In the genomic region with DNA sequence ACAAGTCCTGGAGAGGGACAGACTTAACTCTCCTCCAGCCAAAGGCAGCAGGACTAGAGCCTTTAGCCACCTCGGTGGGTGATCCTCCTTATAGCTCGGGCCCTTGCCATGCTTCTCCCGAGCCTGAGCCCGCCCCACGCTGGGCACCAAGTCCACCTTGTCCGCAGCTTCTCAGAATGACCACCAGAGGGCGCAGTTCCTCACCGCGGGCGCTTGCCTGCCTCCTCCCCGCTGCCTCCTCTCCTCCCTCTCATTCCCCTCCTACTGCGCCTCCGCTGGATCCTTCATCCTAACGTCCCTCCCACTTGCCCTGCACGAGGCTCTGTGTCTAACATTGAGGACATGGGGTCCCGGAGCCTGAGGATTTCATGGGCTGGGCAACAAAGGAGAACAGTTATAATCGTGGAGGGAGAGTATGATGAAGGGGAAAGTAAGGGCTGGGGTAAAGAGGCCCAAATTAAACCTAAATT, we compare ENCODE assay signal across 1 cellular context.
TF ChIP-seq lines count a peak whose summit lies in the region.

No MANE protein-coding gene starts in this region.

TF ChIP-seq in HepG2, 621 proteins besides CTCF, POLR2A, EP300 and RAD21 (continued from another document and continues in another):
- TF ChIP-seq, protein P1, sequence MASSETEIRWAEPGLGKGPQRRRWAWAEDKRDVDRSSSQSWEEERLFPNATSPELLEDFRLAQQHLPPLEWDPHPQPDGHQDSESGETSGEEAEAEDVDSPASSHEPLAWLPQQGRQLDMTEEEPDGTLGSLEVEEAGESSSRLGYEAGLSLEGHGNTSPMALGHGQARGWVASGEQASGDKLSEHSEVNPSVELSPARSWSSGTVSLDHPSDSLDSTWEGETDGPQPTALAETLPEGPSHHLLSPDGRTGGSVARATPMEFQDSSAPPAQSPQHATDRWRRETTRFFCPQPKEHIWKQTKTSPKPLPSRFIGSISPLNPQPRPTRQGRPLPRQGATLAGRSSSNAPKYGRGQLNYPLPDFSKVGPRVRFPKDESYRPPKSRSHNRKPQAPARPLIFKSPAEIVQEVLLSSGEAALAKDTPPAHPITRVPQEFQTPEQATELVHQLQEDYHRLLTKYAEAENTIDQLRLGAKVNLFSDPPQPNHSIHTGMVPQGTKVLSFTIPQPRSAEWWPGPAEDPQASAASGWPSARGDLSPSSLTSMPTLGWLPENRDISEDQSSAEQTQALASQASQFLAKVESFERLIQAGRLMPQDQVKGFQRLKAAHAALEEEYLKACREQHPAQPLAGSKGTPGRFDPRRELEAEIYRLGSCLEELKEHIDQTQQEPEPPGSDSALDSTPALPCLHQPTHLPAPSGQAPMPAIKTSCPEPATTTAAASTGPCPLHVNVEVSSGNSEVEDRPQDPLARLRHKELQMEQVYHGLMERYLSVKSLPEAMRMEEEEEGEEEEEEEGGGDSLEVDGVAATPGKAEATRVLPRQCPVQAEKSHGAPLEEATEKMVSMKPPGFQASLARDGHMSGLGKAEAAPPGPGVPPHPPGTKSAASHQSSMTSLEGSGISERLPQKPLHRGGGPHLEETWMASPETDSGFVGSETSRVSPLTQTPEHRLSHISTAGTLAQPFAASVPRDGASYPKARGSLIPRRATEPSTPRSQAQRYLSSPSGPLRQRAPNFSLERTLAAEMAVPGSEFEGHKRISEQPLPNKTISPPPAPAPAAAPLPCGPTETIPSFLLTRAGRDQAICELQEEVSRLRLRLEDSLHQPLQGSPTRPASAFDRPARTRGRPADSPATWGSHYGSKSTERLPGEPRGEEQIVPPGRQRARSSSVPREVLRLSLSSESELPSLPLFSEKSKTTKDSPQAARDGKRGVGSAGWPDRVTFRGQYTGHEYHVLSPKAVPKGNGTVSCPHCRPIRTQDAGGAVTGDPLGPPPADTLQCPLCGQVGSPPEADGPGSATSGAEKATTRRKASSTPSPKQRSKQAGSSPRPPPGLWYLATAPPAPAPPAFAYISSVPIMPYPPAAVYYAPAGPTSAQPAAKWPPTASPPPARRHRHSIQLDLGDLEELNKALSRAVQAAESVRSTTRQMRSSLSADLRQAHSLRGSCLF (CRISPR knock-in tag; IDR thresholded peaks at IDR 0.05; ENCODE audit: borderline replicate concordance), result no peak
- TF ChIP-seq ATM (IDR thresholded peaks at IDR 0.05; ENCODE audit: borderline replicate concordance), result no peak
- TF ChIP-seq ZNF101 (CRISPR knock-in tag; IDR thresholded peaks at IDR 0.05; ENCODE audit: borderline replicate concordance, low read depth), result no peak
- TF ChIP-seq ZNF354B (CRISPR knock-in tag; IDR thresholded peaks at IDR 0.05), result no peak
- TF ChIP-seq, protein P2, sequence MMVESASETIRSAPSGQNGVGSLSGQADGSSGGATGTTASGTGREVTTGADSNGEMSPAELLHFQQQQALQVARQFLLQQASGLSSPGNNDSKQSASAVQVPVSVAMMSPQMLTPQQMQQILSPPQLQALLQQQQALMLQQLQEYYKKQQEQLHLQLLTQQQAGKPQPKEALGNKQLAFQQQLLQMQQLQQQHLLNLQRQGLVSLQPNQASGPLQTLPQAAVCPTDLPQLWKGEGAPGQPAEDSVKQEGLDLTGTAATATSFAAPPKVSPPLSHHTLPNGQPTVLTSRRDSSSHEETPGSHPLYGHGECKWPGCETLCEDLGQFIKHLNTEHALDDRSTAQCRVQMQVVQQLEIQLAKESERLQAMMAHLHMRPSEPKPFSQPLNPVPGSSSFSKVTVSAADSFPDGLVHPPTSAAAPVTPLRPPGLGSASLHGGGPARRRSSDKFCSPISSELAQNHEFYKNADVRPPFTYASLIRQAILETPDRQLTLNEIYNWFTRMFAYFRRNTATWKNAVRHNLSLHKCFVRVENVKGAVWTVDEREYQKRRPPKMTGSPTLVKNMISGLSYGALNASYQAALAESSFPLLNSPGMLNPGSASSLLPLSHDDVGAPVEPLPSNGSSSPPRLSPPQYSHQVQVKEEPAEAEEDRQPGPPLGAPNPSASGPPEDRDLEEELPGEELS (CRISPR knock-in tag; IDR thresholded peaks at IDR 0.05), result no peak
- TF ChIP-seq BORCS8-MEF2B (CRISPR knock-in tag; IDR thresholded peaks at IDR 0.05), result 0 out of 2 replicates have a peak, but pooled peaks have one; percentile 22
- TF ChIP-seq ZNF234 (CRISPR knock-in tag; conservative IDR thresholded peaks at IDR 0.05), result no peak
- no peak for TF ChIP-seq ZNF616 (CRISPR knock-in tag; IDR thresholded peaks at IDR 0.05; ENCODE audit: low read depth)
- no peak for TF ChIP-seq ZNF207 (IDR thresholded peaks at IDR 0.05; ENCODE audit: borderline replicate concordance)
- 0 out of 2 replicates have a peak, but pooled peaks have one; percentile 30 for TF ChIP-seq THAP11 (CRISPR knock-in tag; IDR thresholded peaks at IDR 0.05)
- no peak for TF ChIP-seq PHF21A (CRISPR knock-in tag; IDR thresholded peaks at IDR 0.05)
- no peak for TF ChIP-seq IRX3 (CRISPR knock-in tag; IDR thresholded peaks at IDR 0.05; ENCODE audit: borderline replicate concordance, low read depth)
- TF ChIP-seq PTBP1 (IDR thresholded peaks at IDR 0.05; ENCODE audit: low read depth, low read length, poor library complexity, severe bottlenecking), result no peak
- no peak for TF ChIP-seq SP140L (CRISPR knock-in tag; IDR thresholded peaks at IDR 0.05; ENCODE audit: borderline replicate concordance)
- no peak for TF ChIP-seq ZNF674 (CRISPR knock-in tag; IDR thresholded peaks at IDR 0.05; ENCODE audit: low read depth)
- TF ChIP-seq ISX (CRISPR knock-in tag; conservative IDR thresholded peaks at IDR 0.05), result no peak
- no peak for TF ChIP-seq ZNF652 (CRISPR knock-in tag; IDR thresholded peaks at IDR 0.05; ENCODE audit: borderline replicate concordance, low read depth)
- no peak for TF ChIP-seq YEATS4 (CRISPR knock-in tag; IDR thresholded peaks at IDR 0.05; ENCODE audit: borderline replicate concordance)
- TF ChIP-seq, protein P3, sequence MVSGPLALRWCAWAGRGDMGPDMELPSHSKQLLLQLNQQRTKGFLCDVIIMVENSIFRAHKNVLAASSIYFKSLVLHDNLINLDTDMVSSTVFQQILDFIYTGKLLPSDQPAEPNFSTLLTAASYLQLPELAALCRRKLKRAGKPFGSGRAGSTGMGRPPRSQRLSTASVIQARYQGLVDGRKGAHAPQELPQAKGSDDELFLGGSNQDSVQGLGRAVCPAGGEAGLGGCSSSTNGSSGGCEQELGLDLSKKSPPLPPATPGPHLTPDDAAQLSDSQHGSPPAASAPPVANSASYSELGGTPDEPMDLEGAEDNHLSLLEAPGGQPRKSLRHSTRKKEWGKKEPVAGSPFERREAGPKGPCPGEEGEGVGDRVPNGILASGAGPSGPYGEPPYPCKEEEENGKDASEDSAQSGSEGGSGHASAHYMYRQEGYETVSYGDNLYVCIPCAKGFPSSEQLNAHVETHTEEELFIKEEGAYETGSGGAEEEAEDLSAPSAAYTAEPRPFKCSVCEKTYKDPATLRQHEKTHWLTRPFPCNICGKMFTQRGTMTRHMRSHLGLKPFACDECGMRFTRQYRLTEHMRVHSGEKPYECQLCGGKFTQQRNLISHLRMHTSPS (CRISPR knock-in tag; IDR thresholded peaks at IDR 0.05; ENCODE audit: low read depth), result peak; percentile 68; the same call in 1 of the 2 replicates
- TF ChIP-seq DNMT1 (CRISPR knock-in tag; IDR thresholded peaks at IDR 0.05), result no peak; the same call in 1 of the 2 replicates
- no peak for TF ChIP-seq RFX5 (IDR thresholded peaks at IDR 0.05; ENCODE audit: low read depth, low read length)
- TF ChIP-seq, protein P4, sequence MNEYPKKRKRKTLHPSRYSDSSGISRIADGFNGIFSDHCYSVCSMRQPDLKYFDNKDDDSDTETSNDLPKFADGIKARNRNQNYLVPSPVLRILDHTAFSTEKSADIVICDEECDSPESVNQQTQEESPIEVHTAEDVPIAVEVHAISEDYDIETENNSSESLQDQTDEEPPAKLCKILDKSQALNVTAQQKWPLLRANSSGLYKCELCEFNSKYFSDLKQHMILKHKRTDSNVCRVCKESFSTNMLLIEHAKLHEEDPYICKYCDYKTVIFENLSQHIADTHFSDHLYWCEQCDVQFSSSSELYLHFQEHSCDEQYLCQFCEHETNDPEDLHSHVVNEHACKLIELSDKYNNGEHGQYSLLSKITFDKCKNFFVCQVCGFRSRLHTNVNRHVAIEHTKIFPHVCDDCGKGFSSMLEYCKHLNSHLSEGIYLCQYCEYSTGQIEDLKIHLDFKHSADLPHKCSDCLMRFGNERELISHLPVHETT (CRISPR knock-in tag; conservative IDR thresholded peaks at IDR 0.05), result no peak
- peak; percentile 11; the same call in 1 of the 2 replicates for TF ChIP-seq FOXA3 (CRISPR knock-in tag; IDR thresholded peaks at IDR 0.05)
- TF ChIP-seq FOXK1 (CRISPR knock-in tag; IDR thresholded peaks at IDR 0.05; ENCODE audit: borderline replicate concordance, low read depth), result no peak
- no peak for TF ChIP-seq ZNF552 (CRISPR knock-in tag; IDR thresholded peaks at IDR 0.05; ENCODE audit: borderline replicate concordance)
- TF ChIP-seq MIER2 (CRISPR knock-in tag; IDR thresholded peaks at IDR 0.05), result no peak
- TF ChIP-seq ZNF451 (CRISPR knock-in tag; IDR thresholded peaks at IDR 0.05), result no peak
- TF ChIP-seq, protein P5, sequence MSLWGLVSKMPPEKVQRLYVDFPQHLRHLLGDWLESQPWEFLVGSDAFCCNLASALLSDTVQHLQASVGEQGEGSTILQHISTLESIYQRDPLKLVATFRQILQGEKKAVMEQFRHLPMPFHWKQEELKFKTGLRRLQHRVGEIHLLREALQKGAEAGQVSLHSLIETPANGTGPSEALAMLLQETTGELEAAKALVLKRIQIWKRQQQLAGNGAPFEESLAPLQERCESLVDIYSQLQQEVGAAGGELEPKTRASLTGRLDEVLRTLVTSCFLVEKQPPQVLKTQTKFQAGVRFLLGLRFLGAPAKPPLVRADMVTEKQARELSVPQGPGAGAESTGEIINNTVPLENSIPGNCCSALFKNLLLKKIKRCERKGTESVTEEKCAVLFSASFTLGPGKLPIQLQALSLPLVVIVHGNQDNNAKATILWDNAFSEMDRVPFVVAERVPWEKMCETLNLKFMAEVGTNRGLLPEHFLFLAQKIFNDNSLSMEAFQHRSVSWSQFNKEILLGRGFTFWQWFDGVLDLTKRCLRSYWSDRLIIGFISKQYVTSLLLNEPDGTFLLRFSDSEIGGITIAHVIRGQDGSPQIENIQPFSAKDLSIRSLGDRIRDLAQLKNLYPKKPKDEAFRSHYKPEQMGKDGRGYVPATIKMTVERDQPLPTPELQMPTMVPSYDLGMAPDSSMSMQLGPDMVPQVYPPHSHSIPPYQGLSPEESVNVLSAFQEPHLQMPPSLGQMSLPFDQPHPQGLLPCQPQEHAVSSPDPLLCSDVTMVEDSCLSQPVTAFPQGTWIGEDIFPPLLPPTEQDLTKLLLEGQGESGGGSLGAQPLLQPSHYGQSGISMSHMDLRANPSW (CRISPR knock-in tag; IDR thresholded peaks at IDR 0.05; ENCODE audit: borderline replicate concordance), result no peak
- TF ChIP-seq, protein P6, sequence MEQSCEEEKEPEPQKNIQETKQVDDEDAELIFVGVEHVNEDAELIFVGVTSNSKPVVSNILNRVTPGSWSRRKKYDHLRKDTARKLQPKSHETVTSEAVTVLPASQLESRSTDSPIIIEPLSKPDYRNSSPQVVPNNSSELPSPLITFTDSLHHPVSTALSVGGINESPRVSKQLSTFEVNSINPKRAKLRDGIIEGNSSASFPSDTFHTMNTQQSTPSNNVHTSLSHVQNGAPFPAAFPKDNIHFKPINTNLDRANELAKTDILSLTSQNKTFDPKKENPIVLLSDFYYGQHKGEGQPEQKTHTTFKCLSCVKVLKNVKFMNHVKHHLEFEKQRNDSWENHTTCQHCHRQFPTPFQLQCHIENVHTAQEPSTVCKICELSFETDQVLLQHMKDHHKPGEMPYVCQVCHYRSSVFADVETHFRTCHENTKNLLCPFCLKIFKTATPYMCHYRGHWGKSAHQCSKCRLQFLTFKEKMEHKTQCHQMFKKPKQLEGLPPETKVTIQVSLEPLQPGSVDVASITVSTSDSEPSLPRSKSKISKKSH (CRISPR knock-in tag; IDR thresholded peaks at IDR 0.05; ENCODE audit: borderline replicate concordance), result no peak
- peak; percentile 38; the same call in 1 of the 2 replicates for TF ChIP-seq ZFX (CRISPR knock-in tag; IDR thresholded peaks at IDR 0.05; ENCODE audit: low read depth)
- no peak for TF ChIP-seq KDM5A (IDR thresholded peaks at IDR 0.05; ENCODE audit: borderline replicate concordance, low read length)
- no peak for TF ChIP-seq SOX6 (IDR thresholded peaks at IDR 0.05)
- peak; percentile 56 for TF ChIP-seq SOX6 (CRISPR knock-in tag; IDR thresholded peaks at IDR 0.05)
- TF ChIP-seq NPAS2 (CRISPR knock-in tag; IDR thresholded peaks at IDR 0.05; ENCODE audit: borderline replicate concordance), result no peak
- TF ChIP-seq HOXA3 (CRISPR knock-in tag; IDR thresholded peaks at IDR 0.05), result peak; percentile 58; the same call in 1 of the 2 replicates
- TF ChIP-seq ZNF777 (CRISPR knock-in tag; IDR thresholded peaks at IDR 0.05), result no peak
- TF ChIP-seq ZSCAN20 (CRISPR knock-in tag; IDR thresholded peaks at IDR 0.05; ENCODE audit: borderline replicate concordance), result no peak
- TF ChIP-seq ZFP36 (IDR thresholded peaks at IDR 0.05; ENCODE audit: borderline replicate concordance, low read depth, low read length, partially characterized antibody), result no peak
- peak; percentile 85 for TF ChIP-seq KDM2A (CRISPR knock-in tag; IDR thresholded peaks at IDR 0.05; ENCODE audit: borderline replicate concordance, low read depth)
- TF ChIP-seq, protein P7, sequence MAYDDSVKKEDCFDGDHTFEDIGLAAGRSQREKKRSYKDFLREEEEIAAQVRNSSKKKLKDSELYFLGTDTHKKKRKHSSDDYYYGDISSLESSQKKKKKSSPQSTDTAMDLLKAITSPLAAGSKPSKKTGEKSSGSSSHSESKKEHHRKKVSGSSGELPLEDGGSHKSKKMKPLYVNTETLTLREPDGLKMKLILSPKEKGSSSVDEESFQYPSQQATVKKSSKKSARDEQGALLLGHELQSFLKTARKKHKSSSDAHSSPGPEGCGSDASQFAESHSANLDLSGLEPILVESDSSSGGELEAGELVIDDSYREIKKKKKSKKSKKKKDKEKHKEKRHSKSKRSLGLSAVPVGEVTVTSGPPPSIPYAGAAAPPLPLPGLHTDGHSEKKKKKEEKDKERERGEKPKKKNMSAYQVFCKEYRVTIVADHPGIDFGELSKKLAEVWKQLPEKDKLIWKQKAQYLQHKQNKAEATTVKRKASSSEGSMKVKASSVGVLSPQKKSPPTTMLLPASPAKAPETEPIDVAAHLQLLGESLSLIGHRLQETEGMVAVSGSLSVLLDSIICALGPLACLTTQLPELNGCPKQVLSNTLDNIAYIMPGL (CRISPR knock-in tag; IDR thresholded peaks at IDR 0.05; ENCODE audit: borderline replicate concordance in 1 of 2, low read depth in 1 of 2), result peak; percentile 72 to 77; a peak in 2 of 4 replicates
- TF ChIP-seq, protein P8, sequence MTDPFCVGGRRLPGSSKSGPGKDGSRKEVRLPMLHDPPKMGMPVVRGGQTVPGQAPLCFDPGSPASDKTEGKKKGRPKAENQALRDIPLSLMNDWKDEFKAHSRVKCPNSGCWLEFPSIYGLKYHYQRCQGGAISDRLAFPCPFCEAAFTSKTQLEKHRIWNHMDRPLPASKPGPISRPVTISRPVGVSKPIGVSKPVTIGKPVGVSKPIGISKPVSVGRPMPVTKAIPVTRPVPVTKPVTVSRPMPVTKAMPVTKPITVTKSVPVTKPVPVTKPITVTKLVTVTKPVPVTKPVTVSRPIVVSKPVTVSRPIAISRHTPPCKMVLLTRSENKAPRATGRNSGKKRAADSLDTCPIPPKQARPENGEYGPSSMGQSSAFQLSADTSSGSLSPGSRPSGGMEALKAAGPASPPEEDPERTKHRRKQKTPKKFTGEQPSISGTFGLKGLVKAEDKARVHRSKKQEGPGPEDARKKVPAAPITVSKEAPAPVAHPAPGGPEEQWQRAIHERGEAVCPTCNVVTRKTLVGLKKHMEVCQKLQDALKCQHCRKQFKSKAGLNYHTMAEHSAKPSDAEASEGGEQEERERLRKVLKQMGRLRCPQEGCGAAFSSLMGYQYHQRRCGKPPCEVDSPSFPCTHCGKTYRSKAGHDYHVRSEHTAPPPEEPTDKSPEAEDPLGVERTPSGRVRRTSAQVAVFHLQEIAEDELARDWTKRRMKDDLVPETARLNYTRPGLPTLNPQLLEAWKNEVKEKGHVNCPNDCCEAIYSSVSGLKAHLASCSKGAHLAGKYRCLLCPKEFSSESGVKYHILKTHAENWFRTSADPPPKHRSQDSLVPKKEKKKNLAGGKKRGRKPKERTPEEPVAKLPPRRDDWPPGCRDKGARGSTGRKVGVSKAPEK (CRISPR knock-in tag; IDR thresholded peaks at IDR 0.05; ENCODE audit: borderline replicate concordance), result no peak
